ENCODE assay signal across 8 cellular contexts in the genomic region with DNA sequence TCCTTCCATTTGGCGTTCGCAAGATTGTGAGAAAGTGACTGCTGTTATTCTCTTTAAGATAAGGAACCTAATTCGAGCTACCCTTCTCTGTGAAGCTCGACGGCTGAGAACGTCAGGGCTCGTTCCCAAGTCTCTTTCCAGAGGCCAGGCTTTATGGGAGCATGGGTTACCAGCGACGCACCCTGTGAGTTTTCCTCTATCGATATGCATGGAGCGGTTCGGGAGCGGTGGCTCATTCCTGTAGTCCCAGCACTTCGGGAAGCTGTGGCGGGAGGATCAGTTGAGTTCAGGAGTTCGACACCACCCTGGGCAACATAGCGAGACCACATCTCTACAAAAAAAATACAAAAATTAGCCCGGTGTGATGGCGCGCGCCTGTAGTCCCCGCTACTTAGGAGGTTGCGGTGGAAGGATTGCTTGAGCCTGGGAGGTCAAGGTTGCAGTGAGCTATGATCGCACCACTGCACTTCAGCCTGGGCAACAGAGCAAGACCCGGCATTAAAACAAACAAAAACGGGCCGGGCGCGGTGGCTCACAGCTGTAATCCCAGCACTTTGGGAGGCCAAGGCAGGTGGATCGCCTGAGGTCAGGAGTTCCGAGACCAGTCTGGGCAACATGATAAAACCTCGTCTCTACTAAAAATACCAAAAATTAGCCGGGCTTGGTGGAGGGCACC. TPM values are rescaled to one million over a fixed set of nuclear protein-coding genes. Genes with fewer than 3 reads are reported as not detected.
DNase-seq lines count a peak whose midpoint lies in the region; ATAC-seq, FAIRE-seq and TF ChIP-seq lines count a peak whose summit lies in the region.

No MANE protein-coding gene starts in this region.

- H3K36me3 Mint-ChIP-seq in activated naive CD4-positive, alpha-beta T cell treated with anti-CD3 and anti-CD28 coated beads for 36 hours (ENCODE audit: low read depth): peaks cover 85% of the 10 kb centered on the region

- TF ChIP-seq CTCF in bronchial epithelial cell (IDR thresholded peaks at IDR 0.05; ENCODE audit: insufficient read depth, low read length, severe bottlenecking): no peak
- TF ChIP-seq CTCF in lower lobe of right lung (IDR thresholded peaks at IDR 0.05): no peak

- H3K27me3 ChIP-seq in bronchial epithelial cell (ENCODE audit: control insufficient read depth, insufficient read depth, low read length): no peaks in the 10 kb centered on the region
- H3K27me3 ChIP-seq in lower lobe of right lung (ENCODE audit: low read depth): no peaks in the 10 kb centered on the region

- H3K4me1 Mint-ChIP-seq in activated naive CD4-positive, alpha-beta T cell treated with anti-CD3 and anti-CD28 coated beads for 36 hours (ENCODE audit: low read depth): peaks cover 29% of the 10 kb centered on the region

- no peak for FAIRE-seq in bronchial epithelial cell (lab: Jason Lieb, UNC)

- WGBS in urinary bladder: 10% methylated on average over 33 of the region's 33 CpGs

- H3K36me3 ChIP-seq in bronchial epithelial cell (ENCODE audit: control insufficient read depth, insufficient read depth, low read length) (peaks cover 24% of the 10 kb centered on the region), lower lobe of right lung (peaks cover 35% of the 10 kb centered on the region), urinary bladder (ENCODE audit: insufficient read depth) (peaks cover 11% of the 10 kb centered on the region)

- H3K27ac ChIP-seq in lower lobe of right lung: peak overlapping the region; percentile 95
- no peak overlapping the region for H3K27ac ChIP-seq in urinary bladder (ENCODE audit: low read depth)

- peaks cover 71% of the 10 kb centered on the region for H3K9me3 ChIP-seq in lower lobe of right lung

- peak overlapping the region; percentile 79 for H3K27ac Mint-ChIP-seq in activated naive CD4-positive, alpha-beta T cell treated with anti-CD3 and anti-CD28 coated beads for 36 hours

- peak; percentile 4 to 20 for ATAC-seq in lower lobe of right lung

- H3K4me1 ChIP-seq in lower lobe of right lung: peaks cover 19% of the 10 kb centered on the region
- no peaks in the 10 kb centered on the region for H3K4me1 ChIP-seq in urinary bladder (ENCODE audit: insufficient read depth)

- DNase-seq in activated naive CD4-positive, alpha-beta T cell treated with anti-CD3 and anti-CD28 coated beads for 36 hours: no peak
- no peak for DNase-seq in activated naive CD4-positive, alpha-beta T cell treated with Interleukin-2 at 50 U/mL for 16 hours
- DNase-seq in bronchial epithelial cell (ENCODE audit: low read depth) (peak; percentile 12), lower lobe of right lung (no peak), NAMALWA (ENCODE audit: low spot score) (no peak), AG08396 (ENCODE audit: low spot score) (no peak), SW480 (ENCODE audit: low spot score) (no peak)

- H3K9me3 Mint-ChIP-seq in activated naive CD4-positive, alpha-beta T cell treated with anti-CD3 and anti-CD28 coated beads for 36 hours: peaks cover 61% of the 10 kb centered on the region

- H3K4me3 ChIP-seq in bronchial epithelial cell (ENCODE audit: low read depth, low read length) (peak overlapping the region; percentile 77), lower lobe of right lung (peak overlapping the region; percentile 84), urinary bladder (ENCODE audit: low read depth, low read length) (peak overlapping the region; percentile 93)

- no peaks in the 10 kb centered on the region for H3K27me3 Mint-ChIP-seq in activated naive CD4-positive, alpha-beta T cell treated with anti-CD3 and anti-CD28 coated beads for 36 hours (ENCODE audit: low read depth)

- intact Hi-C loops in activated naive CD4-positive, alpha-beta T cell treated with anti-CD3 and anti-CD28 coated beads for 36 hours (cut with micrococcal nuclease): loop anchor here (2.0 to 5.0 kb wide), 4 partner anchors 56 to 811 kb away; partner anchors contain the start of genes ZNF256, ZNF264, ZNF460 and ZNF772
- intact Hi-C loops in lower lobe of right lung (cut with DNase I): no loop called here

- peak overlapping the region; percentile 81 for H3K4me3 Mint-ChIP-seq in activated naive CD4-positive, alpha-beta T cell treated with anti-CD3 and anti-CD28 coated beads for 36 hours

- CTCF ChIA-PET in activated naive CD4-positive, alpha-beta T cell treated with anti-CD3 and anti-CD28 coated beads for 36 hours (lab: Charles Lee): interaction anchor here (0.6 kb wide), 1 partner anchor 150 kb away, joined by 3 read pairs; no protein-coding TSS in a partner anchor

RNA-seq across cellular contexts. Expression of gene ZNF606, which starts 0.7 kb away (rescaled TPM):
- 1 to 10 TPM; 4.5 to 4.7 TPM for total RNA-seq in activated naive CD4-positive, alpha-beta T cell treated with anti-CD3 and anti-CD28 coated beads for 36 hours
- 9.2 and 12.8 TPM in 2 replicates for total RNA-seq in bronchial epithelial cell
- 16.1 TPM for total RNA-seq in lower lobe of right lung
- total RNA-seq in urinary bladder: 35.4 TPM
- 11.2 TPM for polyA plus RNA-seq in urinary bladder

RNA-seq across cellular contexts. Expression of gene C19orf18, which starts 29.0 kb away (rescaled TPM):
- total RNA-seq in activated naive CD4-positive, alpha-beta T cell treated with anti-CD3 and anti-CD28 coated beads for 36 hours: under 1 TPM in 1 of 2 experiments, not detected in 1; 0.31 TPM
- total RNA-seq in bronchial epithelial cell: 0.26 and 0.38 TPM in 2 replicates
- 1.0 TPM for total RNA-seq in lower lobe of right lung
- total RNA-seq in urinary bladder: 1.0 TPM
- 0.67 TPM for polyA plus RNA-seq in urinary bladder

RNA-seq across cellular contexts. Expression of gene ZSCAN1, which starts 30.5 kb away (rescaled TPM):
- total RNA-seq in activated naive CD4-positive, alpha-beta T cell treated with anti-CD3 and anti-CD28 coated beads for 36 hours: not detected
- total RNA-seq in bronchial epithelial cell: under 0.01 TPM in 1 of 2 replicates, not detected in the other
- not detected for total RNA-seq in lower lobe of right lung
- not detected for total RNA-seq in urinary bladder
- 0.44 TPM for polyA plus RNA-seq in urinary bladder

RNA-seq across cellular contexts. Expression of gene ZNF256, which starts 55.8 kb away (rescaled TPM):
- 1 to 10 TPM; 4.4 to 4.7 TPM for total RNA-seq in activated naive CD4-positive, alpha-beta T cell treated with anti-CD3 and anti-CD28 coated beads for 36 hours
- total RNA-seq in bronchial epithelial cell: 8.3 and 8.4 TPM in 2 replicates
- total RNA-seq in lower lobe of right lung: 5.9 TPM
- total RNA-seq in urinary bladder: 12.0 TPM
- polyA plus RNA-seq in urinary bladder: 5.9 TPM

RNA-seq across cellular contexts. Expression of gene ZNF135, which starts 55.8 kb away (rescaled TPM):
- under 1 TPM; 0.54 to 0.62 TPM for total RNA-seq in activated naive CD4-positive, alpha-beta T cell treated with anti-CD3 and anti-CD28 coated beads for 36 hours
- 1.6 and 3.7 TPM in 2 replicates for total RNA-seq in bronchial epithelial cell
- 3.6 TPM for total RNA-seq in lower lobe of right lung
- total RNA-seq in urinary bladder: 12.6 TPM
- polyA plus RNA-seq in urinary bladder: 9.0 TPM
